In the genomic region with DNA sequence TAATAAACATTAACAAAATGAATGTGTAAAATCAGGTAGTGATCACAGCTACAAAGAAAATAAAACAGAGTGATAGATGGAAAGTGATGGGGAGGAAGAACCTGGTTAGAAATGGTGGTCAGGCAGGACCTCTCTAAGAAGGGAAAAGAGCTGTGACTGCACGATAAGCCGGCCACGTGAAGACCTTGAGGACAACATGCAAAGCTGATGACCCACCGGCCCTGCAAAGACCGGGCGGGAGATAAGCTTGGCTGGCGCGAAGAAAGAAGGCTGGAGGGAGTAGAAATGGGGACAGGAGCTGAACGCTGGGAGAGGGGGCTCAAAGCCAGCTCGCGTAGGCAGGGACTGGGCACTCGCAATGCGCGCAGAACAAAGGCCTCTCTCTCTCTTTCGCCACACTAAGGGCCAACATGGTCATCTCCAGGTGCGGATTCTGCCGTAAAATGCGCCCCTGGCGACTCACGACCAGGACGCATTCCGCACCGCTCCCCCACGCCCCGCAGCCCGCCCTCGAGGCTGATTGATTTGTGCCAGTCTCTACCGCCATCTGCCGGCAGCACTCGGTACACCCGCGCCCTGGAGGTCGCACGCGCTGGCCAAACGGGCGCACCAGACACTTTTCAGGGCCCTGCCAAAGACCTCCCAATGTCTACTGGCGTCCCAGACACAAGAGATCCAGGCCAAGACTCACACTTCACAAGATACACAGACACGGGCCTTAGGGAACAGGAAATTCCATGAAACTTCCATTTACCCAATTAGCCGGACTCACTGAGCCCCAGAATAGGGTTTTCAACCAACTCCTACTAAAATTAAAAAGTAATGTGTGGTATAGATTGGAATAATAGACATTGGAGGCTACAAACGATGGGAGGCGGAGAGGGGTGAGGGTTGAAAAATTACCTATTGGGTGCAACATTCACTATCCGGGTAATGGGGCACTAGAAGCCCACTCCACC, we compare ENCODE assay signal across 8 cellular contexts. TPM values are rescaled to one million over a fixed set of nuclear protein-coding genes. Genes with fewer than 3 reads are reported as not detected.
A peak's percentile ranks its signal among the peaks of the same experiment; 100 is the strongest.
DNase-seq lines count a peak whose midpoint lies in the region; ATAC-seq and TF ChIP-seq lines count a peak whose summit lies in the region.

No MANE protein-coding gene starts in this region.

- H3K9me3 ChIP-seq in GM23248 (ENCODE audit: low read depth) (no peaks in the 10 kb centered on the region), neuron (ENCODE audit: low read length) (no peaks in the 10 kb centered on the region), stomach smooth muscle (ENCODE audit: control insufficient read depth in 2 of 2, low read length in 2 of 2) (no peaks in the 10 kb centered on the region)

- H3K27ac ChIP-seq in GM23248 (no peak overlapping the region), foreskin keratinocyte (no peak overlapping the region), stomach smooth muscle (ENCODE audit: low read length) (no peak overlapping the region)

- H3F3A ChIP-seq in GM23248 (ENCODE audit: insufficient read depth): no peaks in the 10 kb centered on the region

- no peaks in the 10 kb centered on the region for H3K79me2 ChIP-seq in GM23248 (ENCODE audit: insufficient read depth)

- no peaks in the 10 kb centered on the region for H3K9me2 ChIP-seq in GM23248 (ENCODE audit: insufficient read depth)

- H2AFZ ChIP-seq in GM23248: peak overlapping the region; percentile 89
- peak overlapping the region; percentile 71 for H2AFZ ChIP-seq in neuron (ENCODE audit: low read depth, low read length)

- H3K9ac ChIP-seq in GM23248: peak overlapping the region; percentile 48; the same call in 1 of the 2 replicates
- H3K9ac ChIP-seq in stomach smooth muscle (ENCODE audit: low read length in 2 of 2): peak overlapping the region; percentile 50 to 58

- peaks cover 9% of the 10 kb centered on the region; the same call in 1 of the 2 replicates for H3K27me3 ChIP-seq in GM23248 (replicated peaks; ENCODE audit: insufficient read depth)
- peaks cover 20% of the 10 kb centered on the region for H3K27me3 ChIP-seq in foreskin keratinocyte
- no peaks in the 10 kb centered on the region for H3K27me3 ChIP-seq in neuron (ENCODE audit: insufficient read depth, low read length)
- H3K27me3 ChIP-seq in stomach smooth muscle (ENCODE audit: control insufficient read depth in 1 of 2, insufficient read depth in 2 of 2, low read length in 2 of 2): no peaks in the 10 kb centered on the region

- H3K4me3 ChIP-seq in GM23248 (peak overlapping the region; percentile 70), neuron (ENCODE audit: low read length) (peak overlapping the region; percentile 33), stomach smooth muscle (ENCODE audit: low read length in 2 of 2) (peak overlapping the region; percentile 84 to 86)

- no peaks in the 10 kb centered on the region for H3K36me3 ChIP-seq in GM23248 (ENCODE audit: low read depth)
- H3K36me3 ChIP-seq in neuron (ENCODE audit: insufficient read depth, low read length): no peaks in the 10 kb centered on the region
- H3K36me3 ChIP-seq in stomach smooth muscle (ENCODE audit: control insufficient read depth in 2 of 2, insufficient read depth in 2 of 2, low read length in 2 of 2): no peaks in the 10 kb centered on the region

- TF ChIP-seq CTCF in LNCAP (IDR thresholded peaks at IDR 0.05) (peak; percentile 94), foreskin keratinocyte (conservative IDR thresholded peaks at IDR 0.05) (peak; percentile 90)

- peak overlapping the region; percentile 84 for H3K4me2 ChIP-seq in GM23248 (ENCODE audit: unreplicated experiment)

- DNase-seq in Daoy (ENCODE audit: low read depth) (peak; percentile 88), GM23248 (peak; percentile 83), RPMI7951 (ENCODE audit: low read depth) (peak; percentile 75), foreskin keratinocyte (peak in 1 of 2 donors; percentile 30)
- peak; percentile 83 for DNase-seq in activated T-helper 9 cell treated with anti-CD3 and anti-CD28 coated beads, Interleukin-2, amount 50 U/mL, for 16 hours (ENCODE audit: low read depth)

- H4K20me1 ChIP-seq in GM23248 (ENCODE audit: insufficient read depth): no peaks in the 10 kb centered on the region

- 4 to 5% methylated on average over 39 to 43 of the region's 43 CpGs for WGBS in GM23248 (ENCODE audit: low coverage in 1 of 2, low lambda C conversion rate in 2 of 2, missing lambda C conversion rate in 2 of 2), 2 experiments

- ATAC-seq in foreskin keratinocyte: peak; percentile 83

- in situ Hi-C loops in GM23248 (cut with MboI): no loop called here

- no peaks in the 10 kb centered on the region for H3K4me1 ChIP-seq in GM23248 (ENCODE audit: insufficient read depth)
- H3K4me1 ChIP-seq in foreskin keratinocyte: no peaks in the 10 kb centered on the region
- H3K4me1 ChIP-seq in neuron (ENCODE audit: insufficient read depth, low read length): no peaks in the 10 kb centered on the region
- peaks cover 7% of the 10 kb centered on the region for H3K4me1 ChIP-seq in stomach smooth muscle (ENCODE audit: control insufficient read depth, insufficient read depth, low read length)

RNA-seq across cellular contexts. Expression of a gene that starts 9.4 kb away (rescaled TPM):
- total RNA-seq in Daoy (2014; rRNA removed; shearing (Covaris generic)): not detected in 2 replicates
- not detected in 2 replicates for total RNA-seq in GM23248 (2014; rRNA removed; shearing (Covaris generic))
- polyA plus RNA-seq in GM23248 (2016; fragmentation: Nextera tagmentation; extraction: Ambion mirVana): not detected in 2 replicates
- not detected in 2 replicates for total RNA-seq in RPMI7951 (2014; rRNA removed; shearing (Covaris generic))
- not detected in 2 replicates for total RNA-seq in foreskin keratinocyte
- not detected in 2 replicates for polyA plus RNA-seq in foreskin keratinocyte

RNA-seq across cellular contexts. Expression of a gene that starts 23.7 kb away (rescaled TPM):
- total RNA-seq in Daoy (2014; rRNA removed; shearing (Covaris generic)): 0.51 and 0.57 TPM in 2 replicates
- 0.32 TPM in 1 of 2 replicates, not detected in the other for total RNA-seq in GM23248 (2014; rRNA removed; shearing (Covaris generic))
- polyA plus RNA-seq in GM23248 (2016; fragmentation: Nextera tagmentation; extraction: Ambion mirVana) (4.0 and 4.5 TPM in 2 replicates), foreskin keratinocyte (3.2 and 3.8 TPM in 2 replicates)
- 1.4 and 2.4 TPM in 2 replicates for total RNA-seq in RPMI7951 (2014; rRNA removed; shearing (Covaris generic))
- total RNA-seq in foreskin keratinocyte: 1.7 and 1.8 TPM in 2 replicates

RNA-seq across cellular contexts. Expression of a gene that starts 30.5 kb away (rescaled TPM):
- total RNA-seq in Daoy (2014; rRNA removed; shearing (Covaris generic)): 14.3 and 15.8 TPM in 2 replicates
- total RNA-seq in GM23248 (2014; rRNA removed; shearing (Covaris generic)): 13.8 and 14.8 TPM in 2 replicates
- polyA plus RNA-seq in GM23248 (2016; fragmentation: Nextera tagmentation; extraction: Ambion mirVana) (4.1 and 5.3 TPM in 2 replicates), foreskin keratinocyte (7.1 and 9.6 TPM in 2 replicates)
- 16.2 and 19.2 TPM in 2 replicates for total RNA-seq in RPMI7951 (2014; rRNA removed; shearing (Covaris generic))
- 6.2 and 8.6 TPM in 2 replicates for total RNA-seq in foreskin keratinocyte

RNA-seq across cellular contexts. Expression of a gene that starts 39.8 kb away (rescaled TPM):
- total RNA-seq in Daoy (2014; rRNA removed; shearing (Covaris generic)): not detected in 2 replicates
- not detected in 2 replicates for total RNA-seq in GM23248 (2014; rRNA removed; shearing (Covaris generic))
- not detected in 2 replicates for polyA plus RNA-seq in GM23248 (2016; fragmentation: Nextera tagmentation; extraction: Ambion mirVana)
- total RNA-seq in RPMI7951 (2014; rRNA removed; shearing (Covaris generic)): not detected in 2 replicates
- not detected in 2 replicates for total RNA-seq in foreskin keratinocyte
- polyA plus RNA-seq in foreskin keratinocyte: not detected in 2 replicates

RNA-seq across cellular contexts. Expression of a gene that starts 58.5 kb away (rescaled TPM):
- 1.1 and 1.5 TPM in 2 replicates for total RNA-seq in Daoy (2014; rRNA removed; shearing (Covaris generic))
- total RNA-seq in GM23248 (2014; rRNA removed; shearing (Covaris generic)): 7.5 and 7.7 TPM in 2 replicates
- 2.0 and 2.1 TPM in 2 replicates for polyA plus RNA-seq in GM23248 (2016; fragmentation: Nextera tagmentation; extraction: Ambion mirVana)
- 3.1 and 6.1 TPM in 2 replicates for total RNA-seq in RPMI7951 (2014; rRNA removed; shearing (Covaris generic))
- 4.7 and 5.1 TPM in 2 replicates for total RNA-seq in foreskin keratinocyte
- 7.1 and 8.2 TPM in 2 replicates for polyA plus RNA-seq in foreskin keratinocyte

Comparison
In these comparisons a context has a peak if more than half of its experiments do, and no peak if none do; other contexts are left out.
1. H3K4me3 ChIP-seq: peak in every context shown above with its lines; median percentile 85 in stomach smooth muscle; 70 in GM23248; 33 in neuron.